In genomic region chr1:235408503-235408960, GRCh38 we compare ENCODE assay signal across 1 cellular context.
A peak's percentile ranks its signal among the peaks of the same experiment; 100 is the strongest.
TF ChIP-seq lines count a peak whose summit lies in the region.

No MANE protein-coding gene starts in this region.

TF ChIP-seq in K562, 482 proteins besides CTCF, POLR2A, EP300 and RAD21 (continued from another document and continues in another):
- peak; percentile 52; the same call in 1 of the 2 replicates for TF ChIP-seq ARID3A (IDR thresholded peaks at IDR 0.05; ENCODE audit: borderline replicate concordance, low read depth, low read length)
- peak in 1 of 2 experiments; percentile 79; a peak in 2 of 4 replicates for TF ChIP-seq HDAC1 (IDR thresholded peaks at IDR 0.05)
- TF ChIP-seq, protein P1, sequence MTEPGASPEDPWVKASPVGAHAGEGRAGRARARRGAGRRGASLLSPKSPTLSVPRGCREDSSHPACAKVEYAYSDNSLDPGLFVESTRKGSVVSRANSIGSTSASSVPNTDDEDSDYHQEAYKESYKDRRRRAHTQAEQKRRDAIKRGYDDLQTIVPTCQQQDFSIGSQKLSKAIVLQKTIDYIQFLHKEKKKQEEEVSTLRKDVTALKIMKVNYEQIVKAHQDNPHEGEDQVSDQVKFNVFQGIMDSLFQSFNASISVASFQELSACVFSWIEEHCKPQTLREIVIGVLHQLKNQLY (CRISPR knock-in tag; conservative IDR thresholded peaks at IDR 0.05) = no peak
- peak; percentile 30; the same call in 1 of the 2 replicates for TF ChIP-seq GATA2 (CRISPR knock-in tag; IDR thresholded peaks at IDR 0.05)
- TF ChIP-seq FOXK2 (conservative IDR thresholded peaks at IDR 0.05 in 1 of 2, IDR thresholded peaks at IDR 0.05 in 1 of 2; ENCODE audit: low read depth in 2 of 2) = no peak
- TF ChIP-seq ZNF165 (CRISPR knock-in tag; IDR thresholded peaks at IDR 0.05; ENCODE audit: borderline replicate concordance) = no peak
- no peak for TF ChIP-seq CAMTA2 (CRISPR knock-in tag; conservative IDR thresholded peaks at IDR 0.05)
- no peak for TF ChIP-seq CBX5 (IDR thresholded peaks at IDR 0.05; ENCODE audit: borderline replicate concordance, low read depth)
- no peak for TF ChIP-seq NR1H2 (CRISPR knock-in tag; IDR thresholded peaks at IDR 0.05)
- TF ChIP-seq BRD9 (IDR thresholded peaks at IDR 0.05; ENCODE audit: low read depth, partially characterized antibody) = peak; percentile 66
- no peak for TF ChIP-seq BACH1 (tag; IDR thresholded peaks at IDR 0.05)
- TF ChIP-seq, protein P2, sequence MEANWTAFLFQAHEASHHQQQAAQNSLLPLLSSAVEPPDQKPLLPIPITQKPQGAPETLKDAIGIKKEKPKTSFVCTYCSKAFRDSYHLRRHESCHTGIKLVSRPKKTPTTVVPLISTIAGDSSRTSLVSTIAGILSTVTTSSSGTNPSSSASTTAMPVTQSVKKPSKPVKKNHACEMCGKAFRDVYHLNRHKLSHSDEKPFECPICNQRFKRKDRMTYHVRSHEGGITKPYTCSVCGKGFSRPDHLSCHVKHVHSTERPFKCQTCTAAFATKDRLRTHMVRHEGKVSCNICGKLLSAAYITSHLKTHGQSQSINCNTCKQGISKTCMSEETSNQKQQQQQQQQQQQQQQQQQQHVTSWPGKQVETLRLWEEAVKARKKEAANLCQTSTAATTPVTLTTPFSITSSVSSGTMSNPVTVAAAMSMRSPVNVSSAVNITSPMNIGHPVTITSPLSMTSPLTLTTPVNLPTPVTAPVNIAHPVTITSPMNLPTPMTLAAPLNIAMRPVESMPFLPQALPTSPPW (CRISPR knock-in tag; IDR thresholded peaks at IDR 0.05) = no peak
- TF ChIP-seq ARID1B (IDR thresholded peaks at IDR 0.05) = peak; percentile 71
- TF ChIP-seq RCOR1 (IDR thresholded peaks at IDR 0.05; ENCODE audit: borderline replicate concordance in 1 of 2, low read depth in 2 of 2, low read length in 2 of 2) = peak; percentile 52 to 90; a peak in 2 of 4 replicates
- no peak for TF ChIP-seq KAT2B (IDR thresholded peaks at IDR 0.05; ENCODE audit: low read depth, low read length)
- no peak for TF ChIP-seq FOXM1 (IDR thresholded peaks at IDR 0.05; ENCODE audit: low read depth)
- no peak for TF ChIP-seq FOXM1 (CRISPR knock-in tag; IDR thresholded peaks at IDR 0.05; ENCODE audit: low read depth)
- TF ChIP-seq DPF2 (IDR thresholded peaks at IDR 0.05) = peak; percentile 55
- no peak for TF ChIP-seq MCM5 (IDR thresholded peaks at IDR 0.05; ENCODE audit: low read depth)
- TF ChIP-seq TBL1XR1 (IDR thresholded peaks at IDR 0.05; ENCODE audit: low read length in 2 of 2) = no peak
- TF ChIP-seq MTA2 (IDR thresholded peaks at IDR 0.05; ENCODE audit: low read depth) = peak; percentile 39; the same call in 1 of the 2 replicates
- TF ChIP-seq ZNF76 (CRISPR knock-in tag; IDR thresholded peaks at IDR 0.05; ENCODE audit: borderline replicate concordance) = no peak
- TF ChIP-seq, protein P3, sequence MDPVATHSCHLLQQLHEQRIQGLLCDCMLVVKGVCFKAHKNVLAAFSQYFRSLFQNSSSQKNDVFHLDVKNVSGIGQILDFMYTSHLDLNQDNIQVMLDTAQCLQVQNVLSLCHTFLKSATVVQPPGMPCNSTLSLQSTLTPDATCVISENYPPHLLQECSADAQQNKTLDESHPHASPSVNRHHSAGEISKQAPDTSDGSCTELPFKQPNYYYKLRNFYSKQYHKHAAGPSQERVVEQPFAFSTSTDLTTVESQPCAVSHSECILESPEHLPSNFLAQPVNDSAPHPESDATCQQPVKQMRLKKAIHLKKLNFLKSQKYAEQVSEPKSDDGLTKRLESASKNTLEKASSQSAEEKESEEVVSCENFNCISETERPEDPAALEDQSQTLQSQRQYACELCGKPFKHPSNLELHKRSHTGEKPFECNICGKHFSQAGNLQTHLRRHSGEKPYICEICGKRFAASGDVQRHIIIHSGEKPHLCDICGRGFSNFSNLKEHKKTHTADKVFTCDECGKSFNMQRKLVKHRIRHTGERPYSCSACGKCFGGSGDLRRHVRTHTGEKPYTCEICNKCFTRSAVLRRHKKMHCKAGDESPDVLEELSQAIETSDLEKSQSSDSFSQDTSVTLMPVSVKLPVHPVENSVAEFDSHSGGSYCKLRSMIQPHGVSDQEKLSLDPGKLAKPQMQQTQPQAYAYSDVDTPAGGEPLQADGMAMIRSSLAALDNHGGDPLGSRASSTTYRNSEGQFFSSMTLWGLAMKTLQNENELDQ (CRISPR knock-in tag; IDR thresholded peaks at IDR 0.05; ENCODE audit: borderline replicate concordance) = no peak
- TF ChIP-seq EP400 (IDR thresholded peaks at IDR 0.05) = no peak
- no peak for TF ChIP-seq HNRNPLL (IDR thresholded peaks at IDR 0.05; ENCODE audit: low read depth, low read length, poor library complexity, severe bottlenecking)
- TF ChIP-seq ZNF561 (CRISPR knock-in tag; conservative IDR thresholded peaks at IDR 0.05) = no peak
- TF ChIP-seq ZNF263 (CRISPR knock-in tag; IDR thresholded peaks at IDR 0.05; ENCODE audit: borderline replicate concordance) = no peak
- no peak for TF ChIP-seq HMGXB4 (CRISPR knock-in tag; IDR thresholded peaks at IDR 0.05)
- TF ChIP-seq BRF1 (IDR thresholded peaks at IDR 0.05; ENCODE audit: borderline replicate concordance, extremely low read depth, insufficient read length) = no peak
- TF ChIP-seq CBFA2T3 (IDR thresholded peaks at IDR 0.05) = peak; percentile 80
- no peak for TF ChIP-seq ZNF316 (IDR thresholded peaks at IDR 0.05)
- peak; percentile 27; the same call in 1 of the 2 replicates for TF ChIP-seq SMARCA4 (IDR thresholded peaks at IDR 0.05)
- TF ChIP-seq NCOA6 (IDR thresholded peaks at IDR 0.05) = no peak
- TF ChIP-seq MED1 (CRISPR knock-in tag; IDR thresholded peaks at IDR 0.05; ENCODE audit: borderline replicate concordance) = no peak
- TF ChIP-seq, protein P4, sequence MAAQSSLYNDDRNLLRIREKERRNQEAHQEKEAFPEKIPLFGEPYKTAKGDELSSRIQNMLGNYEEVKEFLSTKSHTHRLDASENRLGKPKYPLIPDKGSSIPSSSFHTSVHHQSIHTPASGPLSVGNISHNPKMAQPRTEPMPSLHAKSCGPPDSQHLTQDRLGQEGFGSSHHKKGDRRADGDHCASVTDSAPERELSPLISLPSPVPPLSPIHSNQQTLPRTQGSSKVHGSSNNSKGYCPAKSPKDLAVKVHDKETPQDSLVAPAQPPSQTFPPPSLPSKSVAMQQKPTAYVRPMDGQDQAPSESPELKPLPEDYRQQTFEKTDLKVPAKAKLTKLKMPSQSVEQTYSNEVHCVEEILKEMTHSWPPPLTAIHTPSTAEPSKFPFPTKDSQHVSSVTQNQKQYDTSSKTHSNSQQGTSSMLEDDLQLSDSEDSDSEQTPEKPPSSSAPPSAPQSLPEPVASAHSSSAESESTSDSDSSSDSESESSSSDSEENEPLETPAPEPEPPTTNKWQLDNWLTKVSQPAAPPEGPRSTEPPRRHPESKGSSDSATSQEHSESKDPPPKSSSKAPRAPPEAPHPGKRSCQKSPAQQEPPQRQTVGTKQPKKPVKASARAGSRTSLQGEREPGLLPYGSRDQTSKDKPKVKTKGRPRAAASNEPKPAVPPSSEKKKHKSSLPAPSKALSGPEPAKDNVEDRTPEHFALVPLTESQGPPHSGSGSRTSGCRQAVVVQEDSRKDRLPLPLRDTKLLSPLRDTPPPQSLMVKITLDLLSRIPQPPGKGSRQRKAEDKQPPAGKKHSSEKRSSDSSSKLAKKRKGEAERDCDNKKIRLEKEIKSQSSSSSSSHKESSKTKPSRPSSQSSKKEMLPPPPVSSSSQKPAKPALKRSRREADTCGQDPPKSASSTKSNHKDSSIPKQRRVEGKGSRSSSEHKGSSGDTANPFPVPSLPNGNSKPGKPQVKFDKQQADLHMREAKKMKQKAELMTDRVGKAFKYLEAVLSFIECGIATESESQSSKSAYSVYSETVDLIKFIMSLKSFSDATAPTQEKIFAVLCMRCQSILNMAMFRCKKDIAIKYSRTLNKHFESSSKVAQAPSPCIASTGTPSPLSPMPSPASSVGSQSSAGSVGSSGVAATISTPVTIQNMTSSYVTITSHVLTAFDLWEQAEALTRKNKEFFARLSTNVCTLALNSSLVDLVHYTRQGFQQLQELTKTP (IDR thresholded peaks at IDR 0.05; ENCODE audit: low read depth in 1 of 2, partially characterized antibody in 2 of 2) = no peak
- peak; percentile 35 for TF ChIP-seq RBM25 (IDR thresholded peaks at IDR 0.05; ENCODE audit: low read depth, low read length, severe bottlenecking)
- TF ChIP-seq STAG1 (CRISPR knock-in tag; IDR thresholded peaks at IDR 0.05; ENCODE audit: borderline replicate concordance) = no peak
- TF ChIP-seq HDAC6 (IDR thresholded peaks at IDR 0.05; ENCODE audit: low read depth, low read length) = no peak
- TF ChIP-seq ZNF24 (IDR thresholded peaks at IDR 0.05) = no peak
- TF ChIP-seq ZNF644 (tag; IDR thresholded peaks at IDR 0.05; ENCODE audit: low read depth) = no peak
- TF ChIP-seq HOMEZ (CRISPR knock-in tag; IDR thresholded peaks at IDR 0.05) = no peak
- no peak for TF ChIP-seq CREB1 (IDR thresholded peaks at IDR 0.05)
- TF ChIP-seq CREB1 (CRISPR knock-in tag; IDR thresholded peaks at IDR 0.05) = no peak
- no peak for TF ChIP-seq CCNT2 (IDR thresholded peaks at IDR 0.05; ENCODE audit: borderline replicate concordance, extremely low read depth, insufficient read length, low read depth, low read length)
- no peak for TF ChIP-seq E2F3 (CRISPR knock-in tag; IDR thresholded peaks at IDR 0.05)
- no peak for TF ChIP-seq CBX1 (IDR thresholded peaks at IDR 0.05; ENCODE audit: low read depth)
- TF ChIP-seq SOX6 (IDR thresholded peaks at IDR 0.05) = 0 out of 2 replicates have a peak, but pooled peaks have one; percentile 38
- TF ChIP-seq, protein P5, sequence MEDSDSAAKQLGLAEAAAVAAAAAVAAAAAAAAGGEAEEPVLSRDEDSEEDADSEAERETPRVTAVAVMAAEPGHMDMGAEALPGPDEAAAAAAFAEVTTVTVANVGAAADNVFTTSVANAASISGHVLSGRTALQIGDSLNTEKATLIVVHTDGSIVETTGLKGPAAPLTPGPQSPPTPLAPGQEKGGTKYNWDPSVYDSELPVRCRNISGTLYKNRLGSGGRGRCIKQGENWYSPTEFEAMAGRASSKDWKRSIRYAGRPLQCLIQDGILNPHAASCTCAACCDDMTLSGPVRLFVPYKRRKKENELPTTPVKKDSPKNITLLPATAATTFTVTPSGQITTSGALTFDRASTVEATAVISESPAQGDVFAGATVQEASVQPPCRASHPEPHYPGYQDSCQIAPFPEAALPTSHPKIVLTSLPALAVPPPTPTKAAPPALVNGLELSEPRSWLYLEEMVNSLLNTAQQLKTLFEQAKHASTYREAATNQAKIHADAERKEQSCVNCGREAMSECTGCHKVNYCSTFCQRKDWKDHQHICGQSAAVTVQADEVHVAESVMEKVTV (CRISPR knock-in tag; IDR thresholded peaks at IDR 0.05) = no peak
- peak; percentile 75 for TF ChIP-seq ZFP36 (IDR thresholded peaks at IDR 0.05; ENCODE audit: low read depth, low read length, partially characterized antibody)
- no peak for TF ChIP-seq BRCA1 (IDR thresholded peaks at IDR 0.05)
- TF ChIP-seq BRCA1 (CRISPR knock-in tag; IDR thresholded peaks at IDR 0.05) = no peak
- TF ChIP-seq ESRRA (IDR thresholded peaks at IDR 0.05; ENCODE audit: borderline replicate concordance, low read depth) = no peak
- TF ChIP-seq ETS2 (tag; IDR thresholded peaks at IDR 0.05; ENCODE audit: borderline replicate concordance, poor library complexity, severe bottlenecking) = no peak
- no peak for TF ChIP-seq RBM14 (IDR thresholded peaks at IDR 0.05; ENCODE audit: borderline replicate concordance, insufficient read depth, low read depth, low read length)
- TF ChIP-seq NEUROD1 (IDR thresholded peaks at IDR 0.05; ENCODE audit: borderline replicate concordance, low read depth, low read length, partially characterized antibody) = no peak
- TF ChIP-seq C11orf30 (IDR thresholded peaks at IDR 0.05; ENCODE audit: low read depth) = no peak
- TF ChIP-seq TEAD2 (tag; IDR thresholded peaks at IDR 0.05) = no peak
- no peak for TF ChIP-seq NELFE (IDR thresholded peaks at IDR 0.05; ENCODE audit: insufficient read depth, insufficient read length)
- TF ChIP-seq FIP1L1 (IDR thresholded peaks at IDR 0.05; ENCODE audit: low read depth, low read length, poor library complexity, severe bottlenecking) = no peak
- no peak for TF ChIP-seq NR2C2 (CRISPR knock-in tag; IDR thresholded peaks at IDR 0.05)
- no peak for TF ChIP-seq NR2C2 (tag; IDR thresholded peaks at IDR 0.05)
- peak; percentile 91 to 92 for TF ChIP-seq KDM1A (IDR thresholded peaks at IDR 0.05)
- TF ChIP-seq RB1 (IDR thresholded peaks at IDR 0.05; ENCODE audit: low read depth) = no peak
- TF ChIP-seq POLR3G (IDR thresholded peaks at IDR 0.05; ENCODE audit: extremely low read depth, insufficient read length, insufficient replicate concordance) = no peak
- TF ChIP-seq GABPB1 (CRISPR knock-in tag; IDR thresholded peaks at IDR 0.05) = 0 out of 2 replicates have a peak, but pooled peaks have one; percentile 21
